ENCODE assay signal across 8 cellular contexts in genomic region chr7:5424689-5425506, GRCh38. TPM values are rescaled to one million over a fixed set of nuclear protein-coding genes. Genes with fewer than 3 reads are reported as not detected.
DNase-seq lines count a peak whose midpoint lies in the region; ATAC-seq and TF ChIP-seq lines count a peak whose summit lies in the region.

No MANE protein-coding gene starts in this region.

- DNase-seq in T-helper 1 cell (no peak), NCI-H226 (peak; percentile 74), astrocyte of the cerebellum (ENCODE audit: low read depth) (no peak), iPS DF 6.9 (ENCODE audit: low read depth, low spot score) (no peak), sciatic nerve (ENCODE audit: low spot score) (peak; percentile 80)

- H3K36me3 Mint-ChIP-seq in T-helper 1 cell treated with Interleukin-12 subunit alpha and Interleukin-12 subunit beta and Interleukin-4 antibody, amounts not matched to agents 30 μg/mL and 1 μg/mL, for 36 hours (ENCODE audit: low read depth), result peaks cover 3% of the 10 kb centered on the region

- intact Hi-C loops in sciatic nerve (cut with DNase I), result no loop called here

- no peaks in the 10 kb centered on the region for H3K36me3 ChIP-seq in iPS DF 6.9 (ENCODE audit: control insufficient read depth, insufficient read depth, low read length)

- peaks cover 46% of the 10 kb centered on the region for H3K27me3 ChIP-seq in iPS DF 6.9 (ENCODE audit: control insufficient read depth, insufficient read depth, low read length)

- peak overlapping the region; percentile 75 for H3K4me3 ChIP-seq in astrocyte of the cerebellum (ENCODE audit: low read depth, low read length)
- H3K4me3 ChIP-seq in iPS DF 6.9 (ENCODE audit: low read length), result peak overlapping the region; percentile 47; the same call in 1 of the 2 replicates

- H3K27ac ChIP-seq in iPS DF 6.9 (ENCODE audit: low read length), result no peak overlapping the region

- peaks cover 6% of the 10 kb centered on the region for H3K4me1 ChIP-seq in iPS DF 6.9 (ENCODE audit: control insufficient read depth, insufficient read depth, low read length)

- H3K9me3 Mint-ChIP-seq in T-helper 1 cell treated with Interleukin-12 subunit alpha and Interleukin-12 subunit beta and Interleukin-4 antibody, amounts not matched to agents 30 μg/mL and 1 μg/mL, for 36 hours, result no peaks in the 10 kb centered on the region

- TF ChIP-seq CTCF in astrocyte of the cerebellum (IDR thresholded peaks at IDR 0.05; ENCODE audit: low read depth, low read length, missing control alignments), result no peak

- H3K27me3 Mint-ChIP-seq in T-helper 1 cell treated with Interleukin-12 subunit alpha and Interleukin-12 subunit beta and Interleukin-4 antibody, amounts not matched to agents 30 μg/mL and 1 μg/mL, for 36 hours (ENCODE audit: low read depth), result peaks cover 76% of the 10 kb centered on the region

- WGBS in iPS DF 6.9 (ENCODE audit: insufficient coverage, insufficient read length), result no CpG with 5 or more reads among the region's 55 CpGs

- peak overlapping the region; percentile 75 for H3K27ac Mint-ChIP-seq in T-helper 1 cell treated with Interleukin-12 subunit alpha and Interleukin-12 subunit beta and Interleukin-4 antibody, amounts not matched to agents 30 μg/mL and 1 μg/mL, for 36 hours

- no peaks in the 10 kb centered on the region for H3K9me3 ChIP-seq in iPS DF 6.9 (ENCODE audit: control insufficient read depth, insufficient read depth, low read length)

- no peak for ATAC-seq in sciatic nerve
- no peak for ATAC-seq in HG03095 (IDR thresholded peaks at IDR 0.05; ENCODE audit: unreplicated experiment)
- ATAC-seq in GM18870 (IDR thresholded peaks at IDR 0.05; ENCODE audit: unreplicated experiment), result no peak

- peaks cover 23% of the 10 kb centered on the region for H3K4me1 Mint-ChIP-seq in T-helper 1 cell treated with Interleukin-12 subunit alpha and Interleukin-12 subunit beta and Interleukin-4 antibody, amounts not matched to agents 30 μg/mL and 1 μg/mL, for 36 hours (ENCODE audit: low read depth)

- in situ Hi-C loops in astrocyte of the cerebellum (cut with HindIII; ENCODE audit: low sequenced_read_pairs), result no loop called here

- peak overlapping the region; percentile 41 for H3K4me3 Mint-ChIP-seq in T-helper 1 cell treated with Interleukin-12 subunit alpha and Interleukin-12 subunit beta and Interleukin-4 antibody, amounts not matched to agents 30 μg/mL and 1 μg/mL, for 36 hours

RNA-seq across cellular contexts. Expression of gene TNRC18, which starts 1.3 kb away (rescaled TPM):
- total RNA-seq in sciatic nerve, result 107 TPM

Comparison
In these comparisons a context has a peak if more than half of its experiments do, and no peak if none do; other contexts are left out.
1. DNase-seq: peak in NCI-H226 (single experiment) and sciatic nerve (single experiment); none in T-helper 1 cell (0 of 5), astrocyte of the cerebellum (single experiment) and iPS DF 6.9 (single experiment).